23 cellular contexts compared by ENCODE assay signal in the genomic region with DNA sequence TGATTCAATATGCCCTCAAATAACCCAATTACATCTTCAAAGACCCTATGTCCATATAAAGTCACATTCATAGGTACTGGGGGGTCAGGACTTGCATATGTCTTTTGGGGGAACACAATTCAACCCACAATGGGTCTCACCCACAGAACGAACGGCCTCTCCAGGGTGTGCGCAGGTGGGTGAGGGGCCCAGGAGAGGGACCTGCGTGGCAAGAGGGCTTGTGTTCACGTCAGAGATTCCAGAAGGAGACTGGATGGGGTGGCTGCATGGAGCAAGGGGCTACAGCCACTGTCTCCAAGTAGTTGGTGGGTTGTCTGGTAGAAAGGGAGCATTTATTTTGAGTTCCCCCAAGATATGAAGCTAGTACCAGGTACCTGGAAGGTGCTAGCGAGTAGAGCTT.
A peak's percentile ranks its signal among the peaks of the same experiment; 100 is the strongest.
DNase-seq lines count a peak whose midpoint lies in the region; ATAC-seq, FAIRE-seq and TF ChIP-seq lines count a peak whose summit lies in the region.
"Had no signal": no experiment of that assay in that cellular context is flagged by ENCODE, and none has a peak within 500 bp of the region (broad histone marks: within the 10 kb centered on the region; RNA-seq: fewer than 3 reads in every experiment).

No MANE protein-coding gene starts in this region.

- no peak for FAIRE-seq in GM19239 (lab: Jason Lieb, UNC)
- FAIRE-seq: H54 had no signal

- intact Hi-C loops in activated CD4-positive, alpha-beta T cell treated with anti-CD3 and anti-CD28 coated beads, Interleukin-2, amount 10 ng/mL, durations not matched to agents 24 days and 14 days (cut with micrococcal nuclease), result no loop called here

- no peak for TF ChIP-seq CTCF in HFFc6 (IDR thresholded peaks at IDR 0.05)
- no peak for TF ChIP-seq CTCF in smooth muscle cell (IDR thresholded peaks at IDR 0.05; ENCODE audit: borderline replicate concordance, insufficient read depth, poor library complexity, severe bottlenecking)

- H3K27ac ChIP-seq in smooth muscle cell (ENCODE audit: low read depth), result peak overlapping the region; percentile 88
- H3K27ac ChIP-seq: 22Rv1, BLaER1, suprapubic skin had no signal

- H2AFZ ChIP-seq in smooth muscle cell (ENCODE audit: low read depth), result no peak overlapping the region

- H3K27ac Mint-ChIP-seq in activated CD4-positive, alpha-beta T cell treated with anti-CD3 and anti-CD28 coated beads, Interleukin-2, amount 10 ng/mL, durations not matched to agents 7 days and 5 days, result peak overlapping the region; percentile 44
- H3K27ac Mint-ChIP-seq in activated CD4-positive, alpha-beta T cell treated with anti-CD3 and anti-CD28 coated beads, Interleukin-2, amount 10 ng/mL, durations not matched to agents 24 days and 14 days, result no peak overlapping the region
- peak overlapping the region; percentile 96 for H3K27ac Mint-ChIP-seq in HFFc6
- H3K27ac Mint-ChIP-seq: activated naive CD8-positive, alpha-beta T cell treated with anti-CD3 and anti-CD28 coated beads, Interleukin-2, amount 50 U/mL, for 24 hours had no signal

- H3K4me1 ChIP-seq in smooth muscle cell (ENCODE audit: low read depth), result peaks cover 3% of the 10 kb centered on the region

- H3K27me3 Mint-ChIP-seq in activated CD4-positive, alpha-beta T cell treated with anti-CD3 and anti-CD28 coated beads, Interleukin-2, amount 10 ng/mL, durations not matched to agents 7 days and 5 days, result no peaks in the 10 kb centered on the region
- H3K27me3 Mint-ChIP-seq in activated CD4-positive, alpha-beta T cell treated with anti-CD3 and anti-CD28 coated beads, Interleukin-2, amount 10 ng/mL, durations not matched to agents 24 days and 14 days, result peaks cover 3% of the 10 kb centered on the region
- peaks cover 6% of the 10 kb centered on the region for H3K27me3 Mint-ChIP-seq in HFFc6 (ENCODE audit: insufficient read depth)
- H3K27me3 Mint-ChIP-seq: activated naive CD8-positive, alpha-beta T cell treated with anti-CD3 and anti-CD28 coated beads, Interleukin-2, amount 50 U/mL, for 24 hours had no signal

- no peak for ATAC-seq in HG03460 (IDR thresholded peaks at IDR 0.05; ENCODE audit: unreplicated experiment)
- ATAC-seq: activated naive CD8-positive, alpha-beta T cell treated with anti-CD3 and anti-CD28 coated beads, Interleukin-2, amount 50 U/mL, for 24 hours; Right ventricle myocardium inferior had no signal

- H3K4me3 Mint-ChIP-seq in activated CD4-positive, alpha-beta T cell treated with anti-CD3 and anti-CD28 coated beads, Interleukin-2, amount 10 ng/mL, durations not matched to agents 7 days and 5 days, result no peak overlapping the region
- no peak overlapping the region for H3K4me3 Mint-ChIP-seq in activated CD4-positive, alpha-beta T cell treated with anti-CD3 and anti-CD28 coated beads, Interleukin-2, amount 10 ng/mL, durations not matched to agents 24 days and 14 days
- no peak overlapping the region for H3K4me3 Mint-ChIP-seq in HFFc6
- H3K4me3 Mint-ChIP-seq: activated naive CD8-positive, alpha-beta T cell treated with anti-CD3 and anti-CD28 coated beads, Interleukin-2, amount 50 U/mL, for 24 hours had no signal

- H3K4me3 ChIP-seq in smooth muscle cell, result no peak overlapping the region
- H3K4me3 ChIP-seq: BLaER1, dorsolateral prefrontal cortex, suprapubic skin had no signal

- H3K4me2 ChIP-seq in smooth muscle cell, result no peak overlapping the region
- H3K4me2 ChIP-seq: BLaER1 had no signal

- CTCF ChIA-PET in activated CD4-positive, alpha-beta T cell treated with anti-CD3 and anti-CD28 coated beads, Interleukin-2, amount 10 ng/mL, durations not matched to agents 7 days and 5 days (lab: Charles Lee), result interaction anchor here (0.6 to 1.4 kb wide), 2 partner anchors 21 to 62 kb away, joined by 3 to 7 read pairs; no protein-coding TSS in a partner anchor

- no peak for DNase-seq in activated CD4-positive, alpha-beta T cell treated with anti-CD3 and anti-CD28 coated beads, Interleukin-2, amount 10 ng/mL, durations not matched to agents 7 days and 5 days
- no peak for DNase-seq in activated CD4-positive, alpha-beta T cell treated with anti-CD3 and anti-CD28 coated beads, Interleukin-2, amount 10 ng/mL, durations not matched to agents 24 days and 14 days
- DNase-seq in HFFc6, result no peak
- peak; percentile 34 for DNase-seq in islet precursor cell
- no peak for DNase-seq in smooth muscle cell (lab: John Stamatoyannopoulos, UW; ENCODE audit: unreplicated experiment)
- no peak for DNase-seq in GM19239 (ENCODE audit: insufficient read length, low spot score)
- DNase-seq in CD1c-positive myeloid dendritic cell (ENCODE audit: extremely low spot score), result no peak
- DNase-seq: activated CD4-positive, alpha-beta T cell treated with anti-CD3 and anti-CD28 coated beads for 48 hours; activated naive CD8-positive, alpha-beta T cell treated with anti-CD3 and anti-CD28 coated beads, Interleukin-2, amount 50 U/mL, for 24 hours; DMS53; erythroblast; KBM-7; MV-4-11; NCI-H2029; NCI-H510A; stimulated activated CD4-positive, alpha-beta T cell treated with anti-CD3 and anti-CD28 coated beads, Interleukin-1b, Interleukin-23, amount 100 ng/mL, for 48 hours had no signal

- no peaks in the 10 kb centered on the region for H3K36me3 ChIP-seq in smooth muscle cell (ENCODE audit: low read depth)
- H3K36me3 ChIP-seq: BLaER1, suprapubic skin had no signal

- H3K9me3 ChIP-seq in smooth muscle cell (replicated peaks; ENCODE audit: low read depth), result no peaks in the 10 kb centered on the region
- H3K9me3 ChIP-seq: BLaER1, suprapubic skin had no signal

- 96% methylated on average over 6 of the region's 6 CpGs for WGBS in smooth muscle cell (ENCODE audit: low lambda C conversion rate)

- peaks cover 6% of the 10 kb centered on the region for H3K9me3 Mint-ChIP-seq in activated CD4-positive, alpha-beta T cell treated with anti-CD3 and anti-CD28 coated beads, Interleukin-2, amount 10 ng/mL, durations not matched to agents 7 days and 5 days
- no peaks in the 10 kb centered on the region for H3K9me3 Mint-ChIP-seq in activated CD4-positive, alpha-beta T cell treated with anti-CD3 and anti-CD28 coated beads, Interleukin-2, amount 10 ng/mL, durations not matched to agents 24 days and 14 days
- peaks cover 7% of the 10 kb centered on the region for H3K9me3 Mint-ChIP-seq in HFFc6
- H3K9me3 Mint-ChIP-seq: activated naive CD8-positive, alpha-beta T cell treated with anti-CD3 and anti-CD28 coated beads, Interleukin-2, amount 50 U/mL, for 24 hours had no signal

- H3K36me3 Mint-ChIP-seq in activated CD4-positive, alpha-beta T cell treated with anti-CD3 and anti-CD28 coated beads, Interleukin-2, amount 10 ng/mL, durations not matched to agents 7 days and 5 days (ENCODE audit: low read depth), result peaks cover 2% of the 10 kb centered on the region
- H3K36me3 Mint-ChIP-seq in activated CD4-positive, alpha-beta T cell treated with anti-CD3 and anti-CD28 coated beads, Interleukin-2, amount 10 ng/mL, durations not matched to agents 24 days and 14 days (ENCODE audit: low read depth), result no peaks in the 10 kb centered on the region
- H3K36me3 Mint-ChIP-seq in HFFc6 (ENCODE audit: low read depth), result peaks cover 8% of the 10 kb centered on the region; the same call in 1 of the 2 replicates

- H3F3A ChIP-seq in smooth muscle cell (ENCODE audit: low read depth), result peaks cover 26% of the 10 kb centered on the region

- peaks cover 60% of the 10 kb centered on the region for H3K79me2 ChIP-seq in smooth muscle cell (ENCODE audit: low read depth)

- peaks cover 32% of the 10 kb centered on the region for H3K4me1 Mint-ChIP-seq in activated CD4-positive, alpha-beta T cell treated with anti-CD3 and anti-CD28 coated beads, Interleukin-2, amount 10 ng/mL, durations not matched to agents 7 days and 5 days
- peaks cover 29% of the 10 kb centered on the region for H3K4me1 Mint-ChIP-seq in activated CD4-positive, alpha-beta T cell treated with anti-CD3 and anti-CD28 coated beads, Interleukin-2, amount 10 ng/mL, durations not matched to agents 24 days and 14 days
- peaks cover 76% of the 10 kb centered on the region for H3K4me1 Mint-ChIP-seq in HFFc6 (ENCODE audit: low read depth)

- peaks cover 88% of the 10 kb centered on the region for H4K20me1 ChIP-seq in smooth muscle cell (ENCODE audit: low read depth)
- H4K20me1 ChIP-seq: BLaER1 had no signal

- H3K27me3 ChIP-seq in smooth muscle cell (ENCODE audit: low read depth), result no peaks in the 10 kb centered on the region
- H3K27me3 ChIP-seq: BLaER1, dorsolateral prefrontal cortex, suprapubic skin had no signal

- POLR2A ChIA-PET in activated CD4-positive, alpha-beta T cell treated with anti-CD3 and anti-CD28 coated beads, Interleukin-2, amount 10 ng/mL, durations not matched to agents 7 days and 5 days (lab: Charles Lee), result no interaction called here

- no peak overlapping the region for H3K9ac ChIP-seq in smooth muscle cell (ENCODE audit: low read depth)
- H3K9ac ChIP-seq: BLaER1 had no signal
